18 cellular contexts compared by ENCODE assay signal in genomic region chr12:88494520-88494919, GRCh38.
A peak's percentile ranks its signal among the peaks of the same experiment; 100 is the strongest.
DNase-seq lines count a peak whose midpoint lies in the region; ATAC-seq, FAIRE-seq and TF ChIP-seq lines count a peak whose summit lies in the region.
"Had no signal": no experiment of that assay in that cellular context is flagged by ENCODE, and none has a peak within 500 bp of the region (broad histone marks: within the 10 kb centered on the region; RNA-seq: fewer than 3 reads in every experiment).

No MANE protein-coding gene starts in this region.

- no peaks in the 10 kb centered on the region for H3K4me1 Mint-ChIP-seq in astrocyte (ENCODE audit: low read depth, unreplicated experiment)
- no peaks in the 10 kb centered on the region for H3K4me1 Mint-ChIP-seq in activated naive CD4-positive, alpha-beta T cell treated with anti-CD3 and anti-CD28 coated beads for 36 hours (ENCODE audit: low read depth)
- H3K4me1 Mint-ChIP-seq: CD4-positive, alpha-beta memory T cell; H9 had no signal

- POLR2A ChIA-PET in HCT116 (lab: Charles Lee) = no interaction called here

- H3K4me3 ChIP-seq in HCT116 (replicated peaks in 1 of 2; ENCODE audit: low read depth in 1 of 2, low read length in 2 of 2) = no peak overlapping the region
- no peak overlapping the region for H3K4me3 ChIP-seq in astrocyte (ENCODE audit: insufficient read depth, low read depth, low read length)
- H3K4me3 ChIP-seq: GM23338 had no signal

- no peak for TF ChIP-seq CTCF in HCT116 (IDR thresholded peaks at IDR 0.05 in 2 of 3, conservative IDR thresholded peaks at IDR 0.05 in 1 of 3; ENCODE audit: borderline replicate concordance in 1 of 3, insufficient read depth in 1 of 3, low read depth in 2 of 3, low read length in 2 of 3)
- no peak for TF ChIP-seq CTCF in astrocyte (IDR thresholded peaks at IDR 0.05; ENCODE audit: insufficient read depth, low read depth, low read length)

- no peak overlapping the region for H2AFZ ChIP-seq in HCT116 (ENCODE audit: low read depth, low read length, poor library complexity, severe bottlenecking)
- no peak overlapping the region for H2AFZ ChIP-seq in astrocyte (ENCODE audit: low read depth, low read length)
- H2AFZ ChIP-seq: GM23338 had no signal

- RAD21 ChIA-PET in HCT116 (lab: Charles Lee; ENCODE audit: low non-redundant PET in 1 of 2, low total read pairs in 2 of 2, uncharacterized antibody in 2 of 2, unreplicated experiment in 2 of 2) = no interaction called here

- CTCF ChIA-PET in HCT116 (lab: Charles Lee) = no interaction called here
- CTCF ChIA-PET in activated naive CD4-positive, alpha-beta T cell treated with anti-CD3 and anti-CD28 coated beads for 36 hours (lab: Charles Lee) = no interaction called here

- H3K4me1 ChIP-seq in HCT116 (ENCODE audit: control insufficient read depth in 1 of 2, insufficient read depth in 2 of 2, low read length in 2 of 2) (peaks cover 0 to 3% of the 10 kb centered on the region in 2 experiments; a peak in 2 of 4 replicates), astrocyte (ENCODE audit: insufficient read depth, low read length) (peaks cover 10% of the 10 kb centered on the region)

- peaks cover 45% of the 10 kb centered on the region for H3K79me2 ChIP-seq in HCT116 (ENCODE audit: insufficient read depth, low read length)
- H3K79me2 ChIP-seq in astrocyte (ENCODE audit: insufficient read depth, low read length) = no peaks in the 10 kb centered on the region

- H3K36me3 ChIP-seq in HCT116 (ENCODE audit: control insufficient read depth in 1 of 2, insufficient read depth in 2 of 2, low read length in 2 of 2) = peaks cover 38 to 51% of the 10 kb centered on the region in 2 experiments
- no peaks in the 10 kb centered on the region for H3K36me3 ChIP-seq in astrocyte (ENCODE audit: insufficient read depth, low read length)

- no peaks in the 10 kb centered on the region for H3K9me2 ChIP-seq in HCT116 (ENCODE audit: insufficient read depth)

- H3K4me2 ChIP-seq in HCT116 (ENCODE audit: low read length) = no peak overlapping the region
- no peak overlapping the region for H3K4me2 ChIP-seq in astrocyte (ENCODE audit: low read length)
- H3K4me2 ChIP-seq: GM23338 had no signal

- TF ChIP-seq POLR2A in HCT116 (IDR thresholded peaks at IDR 0.05; ENCODE audit: borderline replicate concordance, extremely low read depth, insufficient read depth, insufficient read length) = no peak

- H3K36me3 Mint-ChIP-seq in astrocyte (ENCODE audit: low read depth, unreplicated experiment) = no peaks in the 10 kb centered on the region
- H3K36me3 Mint-ChIP-seq in activated naive CD4-positive, alpha-beta T cell treated with anti-CD3 and anti-CD28 coated beads for 36 hours (ENCODE audit: low read depth) = no peaks in the 10 kb centered on the region
- H3K36me3 Mint-ChIP-seq: CD4-positive, alpha-beta memory T cell had no signal

- no peak overlapping the region for H3K4me3 Mint-ChIP-seq in astrocyte (ENCODE audit: unreplicated experiment)
- H3K4me3 Mint-ChIP-seq in activated naive CD4-positive, alpha-beta T cell treated with anti-CD3 and anti-CD28 coated beads for 36 hours = no peak overlapping the region
- H3K4me3 Mint-ChIP-seq: CD4-positive, alpha-beta memory T cell; GM23338; H9 had no signal

- H4K20me1 ChIP-seq in HCT116 (ENCODE audit: insufficient read depth) = peaks cover 60% of the 10 kb centered on the region
- H4K20me1 ChIP-seq in astrocyte (ENCODE audit: insufficient read depth, low read length) = no peaks in the 10 kb centered on the region

- H3K9ac ChIP-seq in HCT116 (ENCODE audit: low read length) = no peak overlapping the region
- H3K9ac ChIP-seq in astrocyte (ENCODE audit: low read length) = no peak overlapping the region

- intact Hi-C loops in HCT116 (cut with micrococcal nuclease) = no loop called here
- intact Hi-C loops in activated naive CD4-positive, alpha-beta T cell treated with anti-CD3 and anti-CD28 coated beads for 36 hours (cut with micrococcal nuclease) = no loop called here

- no peaks in the 10 kb centered on the region for H3K9me3 Mint-ChIP-seq in astrocyte (ENCODE audit: unreplicated experiment)
- no peaks in the 10 kb centered on the region for H3K9me3 Mint-ChIP-seq in activated naive CD4-positive, alpha-beta T cell treated with anti-CD3 and anti-CD28 coated beads for 36 hours
- H3K9me3 Mint-ChIP-seq: CD4-positive, alpha-beta memory T cell; GM23338; H9 had no signal

- DNase-seq in HCT116 (ENCODE audit: low read depth, low spot score) (no peak), SK-N-DZ (ENCODE audit: low spot score) (peak; percentile 93), astrocyte (ENCODE audit: low read depth) (no peak)
- DNase-seq in activated naive CD4-positive, alpha-beta T cell treated with anti-CD3 and anti-CD28 coated beads for 36 hours = no peak
- DNase-seq: ACHN; C1 segment of cervical spinal cord; Calu3; CD4-positive, alpha-beta memory T cell; COR-L47; DND-41; H9; HFFc6 had no signal

- H3K9me3 ChIP-seq in HCT116 (ENCODE audit: control insufficient read depth in 1 of 2, insufficient read depth in 1 of 2, low read depth in 1 of 2, low read length in 2 of 2) (no peaks in the 10 kb centered on the region), astrocyte (ENCODE audit: insufficient read depth, low read depth, low read length) (no peaks in the 10 kb centered on the region)

- no peak for TF ChIP-seq RAD21 in HCT116 (IDR thresholded peaks at IDR 0.05; ENCODE audit: low read depth)

- ATAC-seq in HCT116 (no peak), GM18867 (IDR thresholded peaks at IDR 0.05; ENCODE audit: unreplicated experiment) (no peak), HG03442 (IDR thresholded peaks at IDR 0.05; ENCODE audit: unreplicated experiment) (no peak)
- ATAC-seq: GM23338 had no signal

- H3K27me3 Mint-ChIP-seq in astrocyte (ENCODE audit: low read depth, unreplicated experiment) = no peaks in the 10 kb centered on the region
- no peaks in the 10 kb centered on the region for H3K27me3 Mint-ChIP-seq in activated naive CD4-positive, alpha-beta T cell treated with anti-CD3 and anti-CD28 coated beads for 36 hours (ENCODE audit: low read depth)
- H3K27me3 Mint-ChIP-seq: CD4-positive, alpha-beta memory T cell had no signal

- FAIRE-seq in astrocyte (lab: Jason Lieb, UNC) = peak; percentile 17
- FAIRE-seq: G401.6, GM12892, GM19239 had no signal

- no peak overlapping the region for H3K27ac Mint-ChIP-seq in astrocyte (ENCODE audit: unreplicated experiment)
- no peak overlapping the region for H3K27ac Mint-ChIP-seq in activated naive CD4-positive, alpha-beta T cell treated with anti-CD3 and anti-CD28 coated beads for 36 hours
- H3K27ac Mint-ChIP-seq: CD4-positive, alpha-beta memory T cell; GM23338; H9 had no signal

- H3K27ac ChIP-seq in HCT116 (ENCODE audit: low read depth, low read length) = no peak overlapping the region; the same call in 1 of the 2 replicates
- H3K27ac ChIP-seq in astrocyte (ENCODE audit: low read depth, low read length) = no peak overlapping the region

- H3K27me3 ChIP-seq in HCT116 (ENCODE audit: insufficient read depth, low read length) (no peaks in the 10 kb centered on the region), astrocyte (ENCODE audit: insufficient read depth, low read length) (no peaks in the 10 kb centered on the region)

- no TSS peak for BruUV-seq in HCT116 (replicated peaks; lab: Mats Ljungman, UMichigan)

TF ChIP-seq in HCT116, 20 proteins besides CTCF, POLR2A, EP300 and RAD21:
- TF ChIP-seq ZFX (IDR thresholded peaks at IDR 0.05) = no peak
- peak; percentile 25; the same call in 1 of the 2 replicates for TF ChIP-seq POLR2AphosphoS5 (IDR thresholded peaks at IDR 0.05; ENCODE audit: low read depth, low read length)
TF ChIP-seq in HCT116: peak in this region for 1.
